20 cellular contexts compared by ENCODE assay signal in genomic region chr12:84348582-84348981, GRCh38.
DNase-seq lines count a peak whose midpoint lies in the region; ATAC-seq, FAIRE-seq and TF ChIP-seq lines count a peak whose summit lies in the region.
"Had no signal": no experiment of that assay in that cellular context is flagged by ENCODE, and none has a peak within 500 bp of the region (broad histone marks: within the 10 kb centered on the region; RNA-seq: fewer than 3 reads in every experiment).

No MANE protein-coding gene starts in this region.

- H2BK120ac ChIP-seq in H1 (replicated peaks; ENCODE audit: low read depth, low read length) (no peak overlapping the region), neuronal stem cell (ENCODE audit: low read depth, low read length) (no peak overlapping the region)

- H2BK20ac ChIP-seq in H1 (ENCODE audit: low read length) = no peak overlapping the region

- 92% methylated on average over 2 of the region's 2 CpGs; no CpG with 5 or more reads in 1 of the 2 experiments for WGBS in H1 (ENCODE audit: extremely low coverage in 1 of 2, insufficient coverage in 1 of 2, insufficient read length in 1 of 2, insufficient replicate concordance in 2 of 2, low coverage in 1 of 2, low lambda C conversion rate in 2 of 2, missing lambda C conversion rate in 1 of 2), 2 experiments
- WGBS in neuronal stem cell (ENCODE audit: extremely low coverage in 2 of 2, insufficient read length in 2 of 2, insufficient replicate concordance in 1 of 2), 2 donors = no CpG with 5 or more reads among the region's 2 CpGs

- H4K91ac ChIP-seq in H1 (replicated peaks; ENCODE audit: insufficient read length, low read length) (no peak overlapping the region), neuronal stem cell (ENCODE audit: low read depth, low read length, poor library complexity) (no peak overlapping the region)

- no peak overlapping the region for H3K27ac ChIP-seq in H1 (ENCODE audit: low read depth, low read length)
- no peak overlapping the region for H3K27ac ChIP-seq in keratinocyte (ENCODE audit: control insufficient read depth, insufficient read depth, low read length)
- H3K27ac ChIP-seq in neuronal stem cell (replicated peaks; ENCODE audit: low read length) = no peak overlapping the region
- H3K27ac ChIP-seq in lower lobe of right lung = no peak overlapping the region

- no peaks in the 10 kb centered on the region for H3K9me1 ChIP-seq in keratinocyte (ENCODE audit: control insufficient read depth, extremely low read depth, insufficient read depth, low read length)

- H3K79me1 ChIP-seq in H1 (ENCODE audit: low read depth, low read length) = no peaks in the 10 kb centered on the region
- H3K79me1 ChIP-seq in neuronal stem cell (ENCODE audit: low read depth, low read length) = no peaks in the 10 kb centered on the region

- no peak overlapping the region for H3K4me2 ChIP-seq in H1 (ENCODE audit: insufficient read depth in 1 of 2, low read depth in 2 of 2, low read length in 2 of 2)
- H3K4me2 ChIP-seq in keratinocyte (ENCODE audit: control insufficient read depth, extremely low read depth, insufficient read depth, low read depth, low read length) = no peak overlapping the region
- no peak overlapping the region for H3K4me2 ChIP-seq in neuronal stem cell (ENCODE audit: insufficient read depth, low read length, poor library complexity, severe bottlenecking)
- H3K4me2 ChIP-seq: GM23338 had no signal

- no peak for TF ChIP-seq RAD21 in H1 (IDR thresholded peaks at IDR 0.05 in 1 of 2, conservative IDR thresholded peaks at IDR 0.05 in 1 of 2; ENCODE audit: low read depth in 2 of 2, low read length in 2 of 2)

- dilution Hi-C loops in keratinocyte (cut with MboI; ENCODE audit: extremely low pct_ligation_motif_present, low sequenced_read_pairs) = no loop called here

- H3K4ac ChIP-seq in H1 (replicated peaks; ENCODE audit: insufficient read length, low read depth, low read length) (no peak overlapping the region), neuronal stem cell (ENCODE audit: low read length) (no peak overlapping the region)

- no peak overlapping the region for H3K14ac ChIP-seq in H1 (ENCODE audit: insufficient read length)
- no peak overlapping the region for H3K14ac ChIP-seq in neuronal stem cell (ENCODE audit: low read length)

- intact Hi-C loops in lower lobe of right lung (cut with DNase I) = no loop called here

- H3K79me2 ChIP-seq in H1 (ENCODE audit: control insufficient read depth in 1 of 2, insufficient read depth in 2 of 2, low read length in 2 of 2) = no peaks in the 10 kb centered on the region
- H3K79me2 ChIP-seq in keratinocyte (ENCODE audit: control insufficient read depth, insufficient read depth, low read length) = no peaks in the 10 kb centered on the region

- H3K4me1 ChIP-seq in H1 (replicated peaks in 1 of 4; ENCODE audit: control insufficient read depth in 3 of 4, insufficient read depth in 4 of 4, low read length in 3 of 4) (no peaks in the 10 kb centered on the region), keratinocyte (ENCODE audit: control insufficient read depth, extremely low read depth, insufficient read depth, low read length) (no peaks in the 10 kb centered on the region), neuronal stem cell (ENCODE audit: control insufficient read depth in 2 of 2, insufficient read depth in 1 of 2, low read depth in 1 of 2, low read length in 2 of 2) (no peaks in the 10 kb centered on the region), lower lobe of right lung (no peaks in the 10 kb centered on the region)

- H3K18ac ChIP-seq in H1 (ENCODE audit: extremely low read depth, low read length) (no peak overlapping the region), neuronal stem cell (ENCODE audit: low read length) (peak overlapping the region; percentile 16)

- H2AK5ac ChIP-seq in H1 (ENCODE audit: low read depth, low read length) (no peak overlapping the region), neuronal stem cell (ENCODE audit: low read depth, low read length) (no peak overlapping the region)

- no peak for TF ChIP-seq POLR2A in H1 (IDR thresholded peaks at IDR 0.05; ENCODE audit: control extremely low read depth in 1 of 2, low read depth in 2 of 2, low read length in 2 of 2)

- H3K27me3 ChIP-seq in bronchial epithelial cell (ENCODE audit: control insufficient read depth, insufficient read depth, low read length) (no peaks in the 10 kb centered on the region), H1 (replicated peaks in 1 of 4; ENCODE audit: control insufficient read depth in 3 of 4, extremely low read depth in 1 of 4, insufficient read depth in 3 of 4, low read length in 3 of 4) (no peaks in the 10 kb centered on the region), keratinocyte (ENCODE audit: control insufficient read depth, extremely low read depth, insufficient read depth, low read length) (no peaks in the 10 kb centered on the region), neuronal stem cell (ENCODE audit: control insufficient read depth in 3 of 3, insufficient read depth in 3 of 3, low read depth in 1 of 3, low read length in 3 of 3) (no peaks in the 10 kb centered on the region), H7 (ENCODE audit: control insufficient read depth, insufficient read depth, low read length) (no peaks in the 10 kb centered on the region), lower lobe of right lung (ENCODE audit: low read depth) (no peaks in the 10 kb centered on the region)

- H4K8ac ChIP-seq in H1 (ENCODE audit: extremely low read depth, insufficient read depth, low read length) = 0 out of 2 replicates have a peak overlapping the region, but pooled peaks have one; percentile 28
- no peak overlapping the region for H4K8ac ChIP-seq in neuronal stem cell (ENCODE audit: low read depth, low read length)

- no peaks in the 10 kb centered on the region for H3K23me2 ChIP-seq in H1 (ENCODE audit: low read depth, low read length)

- no peaks in the 10 kb centered on the region for H4K20me1 ChIP-seq in H1 (replicated peaks in 1 of 2; ENCODE audit: control insufficient read depth in 1 of 2, insufficient read depth in 2 of 2, low read length in 2 of 2)
- H4K20me1 ChIP-seq in keratinocyte (ENCODE audit: control insufficient read depth, extremely low read depth, insufficient read depth, low read length) = no peaks in the 10 kb centered on the region

- no peak for ATAC-seq in HG02981 (IDR thresholded peaks at IDR 0.05; ENCODE audit: unreplicated experiment)
- no peak for ATAC-seq in lower lobe of right lung
- ATAC-seq: GM23338 had no signal

- POLR2A ChIA-PET in H1 (lab: Charles Lee; ENCODE audit: partially characterized antibody) = no interaction called here

- peak; percentile 60 for FAIRE-seq in bronchial epithelial cell (lab: Jason Lieb, UNC)
- no peak for FAIRE-seq in H1 (lab: Jason Lieb, UNC)
- FAIRE-seq in keratinocyte (lab: Jason Lieb, UNC) = no peak
- FAIRE-seq: GM12891, GM18507, H54 had no signal

- no peak overlapping the region for H4K5ac ChIP-seq in H1 (ENCODE audit: insufficient read length, low read depth, low read length)

- DNase-seq in bronchial epithelial cell (ENCODE audit: low read depth) (no peak), H1 (ENCODE audit: low read depth in 1 of 2, low spot score in 2 of 2) (no peak), keratinocyte (ENCODE audit: low read depth, low spot score) (no peak), neuronal stem cell (ENCODE audit: low spot score) (no peak), H7 (no peak), lower lobe of right lung (no peak)
- no peak for DNase-seq in stimulated activated CD4-positive, alpha-beta T cell treated with anti-CD3 and anti-CD28 coated beads, Interleukin-4, amount 100 ng/mL, for 24 hours
- DNase-seq: C1 segment of cervical spinal cord; Calu3; CD4-positive, alpha-beta memory T cell; COR-L47; DMS53; DMS79 treated with DMSO at 0.1 percent for 48 hours; GF-D8; HCEC 1CT had no signal

- H3K9me3 ChIP-seq in H1 (ENCODE audit: insufficient read depth in 2 of 2, low read depth in 1 of 2, low read length in 1 of 2) = 0 out of 4 replicates have a peak, but pooled peaks cover 0 to 3% of the 10 kb centered on the region in 2 experiments
- no peaks in the 10 kb centered on the region for H3K9me3 ChIP-seq in keratinocyte (ENCODE audit: control insufficient read depth, low read depth, low read length)
- H3K9me3 ChIP-seq in neuronal stem cell (replicated peaks in 1 of 2; ENCODE audit: control insufficient read depth in 2 of 2, insufficient read depth in 1 of 2, low read depth in 1 of 2, low read length in 2 of 2) = peaks cover 0 to 7% of the 10 kb centered on the region in 2 donors
- no peaks in the 10 kb centered on the region for H3K9me3 ChIP-seq in lower lobe of right lung

- H3K56ac ChIP-seq in H1 (replicated peaks; ENCODE audit: insufficient read length, low read depth, low read length) = no peak overlapping the region

- TF ChIP-seq CTCF in bronchial epithelial cell (IDR thresholded peaks at IDR 0.05; ENCODE audit: insufficient read depth, low read length, severe bottlenecking) = no peak
- TF ChIP-seq CTCF in H1 (IDR thresholded peaks at IDR 0.05; ENCODE audit: control extremely low read depth in 1 of 3, insufficient read depth in 1 of 3, low read depth in 1 of 3, low read length in 3 of 3) = no peak
- TF ChIP-seq CTCF in keratinocyte (optimal IDR thresholded peaks at IDR 0.05 in 1 of 3, IDR thresholded peaks at IDR 0.05 in 1 of 3, conservative IDR thresholded peaks at IDR 0.05 in 1 of 3; ENCODE audit: extremely low read depth in 1 of 3, insufficient read depth in 2 of 3, low read length in 3 of 3) = no peak
- TF ChIP-seq CTCF in lower lobe of right lung (IDR thresholded peaks at IDR 0.05) = no peak

- CTCF ChIA-PET in H1 (lab: Charles Lee; ENCODE audit: partially characterized antibody) = interaction anchor here (1.3 kb wide), 1 partner anchor 525 kb away, joined by 3 read pairs; no protein-coding TSS in a partner anchor

- H2BK15ac ChIP-seq in H1 (ENCODE audit: low read length) (no peak overlapping the region), neuronal stem cell (ENCODE audit: low read length) (no peak overlapping the region)

- H3K36me3 ChIP-seq in bronchial epithelial cell (ENCODE audit: control insufficient read depth, insufficient read depth, low read length) (no peaks in the 10 kb centered on the region), H1 (ENCODE audit: control insufficient read depth in 2 of 4, insufficient read depth in 4 of 4, low read length in 3 of 4) (no peaks in the 10 kb centered on the region), keratinocyte (ENCODE audit: control insufficient read depth in 2 of 2, extremely low read depth in 1 of 2, insufficient read depth in 2 of 2, low read length in 2 of 2) (no peaks in the 10 kb centered on the region), neuronal stem cell (replicated peaks in 1 of 2; ENCODE audit: control insufficient read depth in 2 of 2, insufficient read depth in 2 of 2, low read length in 2 of 2) (no peaks in the 10 kb centered on the region), H7 (replicated peaks; ENCODE audit: control insufficient read depth, insufficient read depth, low read length) (no peaks in the 10 kb centered on the region), lower lobe of right lung (no peaks in the 10 kb centered on the region)

- H2BK12ac ChIP-seq in H1 (ENCODE audit: low read depth, low read length) (no peak overlapping the region), neuronal stem cell (ENCODE audit: low read length) (no peak overlapping the region)

- H3K23ac ChIP-seq in H1 (ENCODE audit: insufficient read length) = no peak overlapping the region
- no peak overlapping the region for H3K23ac ChIP-seq in neuronal stem cell (ENCODE audit: low read depth, low read length, poor library complexity)

- no peak overlapping the region; a peak in 1 of 7 replicates for H3K9ac ChIP-seq in H1 (replicated peaks in 1 of 4; ENCODE audit: extremely low read depth in 1 of 4, low read depth in 3 of 4, low read length in 3 of 4)
- no peak overlapping the region for H3K9ac ChIP-seq in keratinocyte (ENCODE audit: control insufficient read depth, extremely low read depth, insufficient read depth, low read length)
- no peak overlapping the region for H3K9ac ChIP-seq in neuronal stem cell (ENCODE audit: low read depth, low read length, poor library complexity)

- no peak overlapping the region for H2BK5ac ChIP-seq in H1 (ENCODE audit: low read depth, low read length)
- H2BK5ac ChIP-seq in neuronal stem cell (ENCODE audit: low read length) = no peak overlapping the region

- no peak for TF ChIP-seq EP300 in H1 (IDR thresholded peaks at IDR 0.05; ENCODE audit: borderline replicate concordance in 1 of 2, low read depth in 2 of 2, low read length in 2 of 2)

- H3K4me3 ChIP-seq in bronchial epithelial cell (ENCODE audit: low read depth, low read length) = no peak overlapping the region
- no peak overlapping the region for H3K4me3 ChIP-seq in H1 (ENCODE audit: extremely low read depth in 1 of 4, insufficient read depth in 2 of 4, low read depth in 3 of 4, low read length in 4 of 4)
- H3K4me3 ChIP-seq in keratinocyte (ENCODE audit: control insufficient read depth in 2 of 3, extremely low read depth in 1 of 3, insufficient read depth in 2 of 3, low read depth in 1 of 3, low read length in 3 of 3) = no peak overlapping the region
- peak overlapping the region in 1 of 2 donors; percentile 42 for H3K4me3 ChIP-seq in neuronal stem cell (ENCODE audit: low read length in 2 of 2)
- H3K4me3 ChIP-seq in H7 (ENCODE audit: insufficient read depth, low read depth, low read length) = no peak overlapping the region
- H3K4me3 ChIP-seq in lower lobe of right lung = no peak overlapping the region
- H3K4me3 ChIP-seq: GM23338 had no signal

- H2AFZ ChIP-seq in H1 (ENCODE audit: low read length) (peak overlapping the region; percentile 88), keratinocyte (ENCODE audit: control insufficient read depth, low read length) (peak overlapping the region; percentile 33), neuronal stem cell (ENCODE audit: low read length) (peak overlapping the region; percentile 12)
- H2AFZ ChIP-seq: GM23338 had no signal

Comparison
In these comparisons a context has a peak if more than half of its experiments do, and no peak if none do; other contexts are left out.
1. H2AFZ ChIP-seq: peak in every context shown above with its lines; median percentile 88 in H1; 33 in keratinocyte; 12 in neuronal stem cell.